In the genomic region with DNA sequence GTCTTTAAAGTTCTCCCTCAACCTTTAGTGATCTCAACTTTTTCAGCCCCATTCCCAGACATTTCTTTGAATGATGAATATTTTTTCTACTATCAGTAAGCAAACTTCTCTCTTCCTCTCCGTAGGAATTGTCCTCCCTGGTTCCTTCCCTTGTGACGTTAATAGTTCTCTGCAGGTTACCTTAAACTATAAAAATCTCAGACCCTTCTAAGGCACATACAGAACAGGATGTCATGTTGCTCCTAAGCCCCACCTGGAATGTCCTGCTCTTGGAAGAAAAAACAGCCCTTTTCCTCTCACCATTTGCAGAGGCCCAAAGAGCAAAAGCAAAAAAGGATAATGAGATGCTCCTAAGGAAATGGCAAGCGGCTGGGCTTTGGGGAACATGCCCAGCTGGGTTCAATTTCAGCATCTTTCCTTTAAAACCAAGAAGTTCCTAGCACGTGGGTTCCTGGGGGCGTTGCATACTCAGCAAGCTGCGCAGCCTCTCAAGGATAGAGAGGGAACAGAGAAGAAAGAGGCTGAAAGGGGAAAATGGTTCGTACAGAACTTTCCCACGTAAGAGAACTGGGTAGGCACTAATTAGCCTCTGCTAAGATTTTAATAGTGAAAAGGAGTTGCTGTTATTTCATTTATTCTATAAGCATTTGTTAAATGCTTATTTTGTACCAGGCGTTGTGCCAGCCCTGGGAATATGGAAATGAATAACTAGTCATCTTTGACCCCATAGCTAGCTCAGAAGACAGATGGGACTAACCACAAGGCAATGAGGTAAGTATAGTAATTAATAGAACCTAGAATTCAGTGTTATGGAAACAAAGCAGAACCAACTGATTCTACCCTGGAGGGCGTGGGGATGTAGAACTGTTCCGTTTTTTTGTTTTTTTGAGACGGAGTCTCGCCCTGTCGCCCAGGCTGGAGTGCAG, we compare ENCODE assay signal across 2 cellular contexts.
TF ChIP-seq lines count a peak whose summit lies in the region.

No MANE protein-coding gene starts in this region.

TF ChIP-seq in A549, 52 proteins besides CTCF, POLR2A, EP300 and RAD21 (continued from another document):
- TF ChIP-seq, protein P1, sequence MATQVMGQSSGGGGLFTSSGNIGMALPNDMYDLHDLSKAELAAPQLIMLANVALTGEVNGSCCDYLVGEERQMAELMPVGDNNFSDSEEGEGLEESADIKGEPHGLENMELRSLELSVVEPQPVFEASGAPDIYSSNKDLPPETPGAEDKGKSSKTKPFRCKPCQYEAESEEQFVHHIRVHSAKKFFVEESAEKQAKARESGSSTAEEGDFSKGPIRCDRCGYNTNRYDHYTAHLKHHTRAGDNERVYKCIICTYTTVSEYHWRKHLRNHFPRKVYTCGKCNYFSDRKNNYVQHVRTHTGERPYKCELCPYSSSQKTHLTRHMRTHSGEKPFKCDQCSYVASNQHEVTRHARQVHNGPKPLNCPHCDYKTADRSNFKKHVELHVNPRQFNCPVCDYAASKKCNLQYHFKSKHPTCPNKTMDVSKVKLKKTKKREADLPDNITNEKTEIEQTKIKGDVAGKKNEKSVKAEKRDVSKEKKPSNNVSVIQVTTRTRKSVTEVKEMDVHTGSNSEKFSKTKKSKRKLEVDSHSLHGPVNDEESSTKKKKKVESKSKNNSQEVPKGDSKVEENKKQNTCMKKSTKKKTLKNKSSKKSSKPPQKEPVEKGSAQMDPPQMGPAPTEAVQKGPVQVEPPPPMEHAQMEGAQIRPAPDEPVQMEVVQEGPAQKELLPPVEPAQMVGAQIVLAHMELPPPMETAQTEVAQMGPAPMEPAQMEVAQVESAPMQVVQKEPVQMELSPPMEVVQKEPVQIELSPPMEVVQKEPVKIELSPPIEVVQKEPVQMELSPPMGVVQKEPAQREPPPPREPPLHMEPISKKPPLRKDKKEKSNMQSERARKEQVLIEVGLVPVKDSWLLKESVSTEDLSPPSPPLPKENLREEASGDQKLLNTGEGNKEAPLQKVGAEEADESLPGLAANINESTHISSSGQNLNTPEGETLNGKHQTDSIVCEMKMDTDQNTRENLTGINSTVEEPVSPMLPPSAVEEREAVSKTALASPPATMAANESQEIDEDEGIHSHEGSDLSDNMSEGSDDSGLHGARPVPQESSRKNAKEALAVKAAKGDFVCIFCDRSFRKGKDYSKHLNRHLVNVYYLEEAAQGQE (IDR thresholded peaks at IDR 0.05), result no peak
- TF ChIP-seq FOSL2 (IDR thresholded peaks at IDR 0.05), result no peak
- TF ChIP-seq FOSL2 (CRISPR knock-in tag; IDR thresholded peaks at IDR 0.05), result no peak
- TF ChIP-seq MAZ (IDR thresholded peaks at IDR 0.05; ENCODE audit: borderline replicate concordance, low read depth, low read length), result no peak
- no peak for TF ChIP-seq HOXA7 (CRISPR knock-in tag; IDR thresholded peaks at IDR 0.05)
- no peak for TF ChIP-seq MAFK (IDR thresholded peaks at IDR 0.05; ENCODE audit: partially characterized antibody)
- no peak for TF ChIP-seq SMC3 (IDR thresholded peaks at IDR 0.05)
TF ChIP-seq in A549: peak in this region for 0.

TF ChIP-seq in WTC11, 78 proteins besides CTCF, POLR2A, EP300 and RAD21 (continued from another document):
- no peak for TF ChIP-seq PRDM15 (CRISPR knock-in tag; IDR thresholded peaks at IDR 0.05)
- TF ChIP-seq CREB1 (CRISPR knock-in tag; IDR thresholded peaks at IDR 0.05), result no peak
- no peak for TF ChIP-seq ZBTB21 (CRISPR knock-in tag; IDR thresholded peaks at IDR 0.05; ENCODE audit: borderline replicate concordance)
